In genomic region chr3:97930018-97930417, GRCh38 we compare ENCODE assay signal across 17 cellular contexts.
A peak's percentile ranks its signal among the peaks of the same experiment; 100 is the strongest.
DNase-seq lines count a peak whose midpoint lies in the region; ATAC-seq and TF ChIP-seq lines count a peak whose summit lies in the region.
"Had no signal": no experiment of that assay in that cellular context is flagged by ENCODE, and none has a peak within 500 bp of the region (broad histone marks: within the 10 kb centered on the region; RNA-seq: fewer than 3 reads in every experiment).

No MANE protein-coding gene starts in this region.

- no peak for TF ChIP-seq CTCF in VCaP (conservative IDR thresholded peaks at IDR 0.05)

- DNase-seq in NCI-H82 (lab: John Stamatoyannopoulos, UW) (peak; percentile 34), NCI-H82 treated with DMSO at 0.1 percent for 48 hours (lab: John Stamatoyannopoulos, UW; ENCODE audit: unreplicated experiment) (no peak), DMS 273 (lab: John Stamatoyannopoulos, UW; ENCODE audit: unreplicated experiment) (peak; percentile 80), NCI-H2171 treated with DMSO at 0.1 percent for 48 hours (lab: John Stamatoyannopoulos, UW) (peak; percentile 77)
- DNase-seq in activated CD4-positive, alpha-beta T cell treated with anti-CD3 and anti-CD28 coated beads, Interleukin-2, amount 50 U/mL, for 1 hour = no peak
- DNase-seq: 8988T; AML-193; Caco-2; CD8-positive, alpha-beta memory T cell; DMS79; GM23248 had no signal

- peak overlapping the region; percentile 35 for H3K27ac ChIP-seq in VCaP
- H3K27ac ChIP-seq: BLaER1, GM23248 had no signal

- no peak for ATAC-seq in HG03280 (IDR thresholded peaks at IDR 0.05; ENCODE audit: unreplicated experiment)
- no peak for ATAC-seq in HG03439 (IDR thresholded peaks at IDR 0.05; ENCODE audit: unreplicated experiment)
- ATAC-seq: GM12878, HCT116 had no signal

Comparison
In these comparisons a context has a peak if more than half of its experiments do, and no peak if none do; other contexts are left out.
1. DNase-seq: peak in NCI-H82 (single experiment), DMS 273 (single experiment) and NCI-H2171 treated with DMSO at 0.1 percent for 48 hours (single experiment); none in NCI-H82 treated with DMSO at 0.1 percent for 48 hours (single experiment) and activated CD4-positive, alpha-beta T cell treated with anti-CD3 and anti-CD28 coated beads, Interleukin-2, amount 50 U/mL, for 1 hour (single experiment).